Comparison of ENCODE assay signal across 8 cellular contexts in the genomic region with DNA sequence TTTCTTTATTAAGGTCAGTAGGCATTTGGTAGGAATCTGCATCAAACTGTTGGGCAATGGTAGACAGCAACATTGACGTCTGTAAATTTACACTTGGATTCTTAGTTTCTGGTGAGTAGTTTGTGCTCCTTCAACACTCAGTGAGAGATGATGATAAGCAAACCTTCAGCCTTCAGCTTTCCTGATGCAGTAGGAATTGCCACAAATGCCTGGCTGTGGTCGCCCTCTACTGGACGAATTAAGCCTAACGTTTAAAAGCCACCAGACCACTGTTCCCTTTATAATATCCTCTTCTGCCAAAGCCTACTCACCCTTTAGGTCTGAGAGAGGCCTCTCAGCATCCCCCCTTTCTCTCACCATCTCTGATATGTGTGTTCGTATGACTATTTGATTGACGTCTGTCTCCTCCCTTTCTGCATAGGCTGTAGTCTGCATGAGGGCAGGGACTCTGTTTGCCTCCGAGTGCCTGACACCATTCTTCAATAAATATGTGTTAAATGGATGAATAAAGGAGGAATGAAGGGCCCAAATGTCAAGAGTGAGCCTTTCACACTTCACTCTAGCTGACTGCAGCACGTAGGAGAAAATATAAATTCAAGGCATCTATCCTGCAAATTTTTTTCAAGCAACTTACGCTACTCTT. TPM values are rescaled to one million over a fixed set of nuclear protein-coding genes. Genes with fewer than 3 reads are reported as not detected.
DNase-seq lines count a peak whose midpoint lies in the region; ATAC-seq and TF ChIP-seq lines count a peak whose summit lies in the region.

No MANE protein-coding gene starts in this region.

- H3K27ac ChIP-seq in lower lobe of right lung = no peak overlapping the region

- DNase-seq in AG09319 (ENCODE audit: extremely low read depth, low read depth) (peak; percentile 35), NCI-H226 (peak; percentile 14), dermis blood vessel endothelial cell (peak; percentile 83), lower lobe of right lung (peak; percentile 51)
- DNase-seq in activated CD4-positive, alpha-beta T cell treated with anti-CD3 and anti-CD28 coated beads for 48 hours = peak; percentile 69
- DNase-seq in stimulated activated CD8-positive, alpha-beta memory T cell treated with anti-CD3 and anti-CD28 coated beads, Interleukin-15, amount 100 ng/mL, for 48 hours (ENCODE audit: low read depth in 2 of 2) = peak; percentile 7 to 9

- peak; percentile 87 for ATAC-seq in GM18867 (IDR thresholded peaks at IDR 0.05; ENCODE audit: unreplicated experiment)
- peak; percentile 57 for ATAC-seq in HG03097 (IDR thresholded peaks at IDR 0.05; ENCODE audit: low FRiP score, unreplicated experiment)
- ATAC-seq in lower lobe of right lung = peak; percentile 74 to 85

- no peaks in the 10 kb centered on the region for H3K27me3 ChIP-seq in lower lobe of right lung (ENCODE audit: low read depth)

- no peaks in the 10 kb centered on the region for H3K9me3 ChIP-seq in lower lobe of right lung

- intact Hi-C loops in lower lobe of right lung (cut with DNase I) = no loop called here

- H3K4me1 ChIP-seq in lower lobe of right lung = no peaks in the 10 kb centered on the region

- no peaks in the 10 kb centered on the region for H3K36me3 ChIP-seq in lower lobe of right lung

- H3K4me3 ChIP-seq in lower lobe of right lung = no peak overlapping the region

- peak; percentile 78 for TF ChIP-seq CTCF in AG09319 (IDR thresholded peaks at IDR 0.05; ENCODE audit: low read depth, low read length)
- TF ChIP-seq CTCF in lower lobe of right lung (IDR thresholded peaks at IDR 0.05) = peak; percentile 74

RNA-seq across cellular contexts. Expression of a gene that starts 47.0 kb away (rescaled TPM):
- 11.3 and 18.5 TPM in 2 replicates for total RNA-seq in dermis blood vessel endothelial cell
- 25.8 TPM for total RNA-seq in lower lobe of right lung

RNA-seq across cellular contexts. Expression of a gene that starts 52.0 kb away (rescaled TPM):
- total RNA-seq in dermis blood vessel endothelial cell (not detected in 2 replicates), lower lobe of right lung (not detected)

RNA-seq across cellular contexts. Expression of a gene that starts 57.3 kb away (rescaled TPM):
- total RNA-seq in dermis blood vessel endothelial cell (not detected in 2 replicates), lower lobe of right lung (not detected)

Comparison
In these comparisons a context has a peak if more than half of its experiments do, and no peak if none do; other contexts are left out.
1. DNase-seq: peak in every context shown above with its lines; median percentile 83 in dermis blood vessel endothelial cell; 69 in activated CD4-positive, alpha-beta T cell treated with anti-CD3 and anti-CD28 coated beads for 48 hours; 51 in lower lobe of right lung; 35 in AG09319; 14 in NCI-H226; 8 in stimulated activated CD8-positive, alpha-beta memory T cell treated with anti-CD3 and anti-CD28 coated beads, Interleukin-15, amount 100 ng/mL, for 48 hours.